1 cellular context compared by ENCODE assay signal in the genomic region with DNA sequence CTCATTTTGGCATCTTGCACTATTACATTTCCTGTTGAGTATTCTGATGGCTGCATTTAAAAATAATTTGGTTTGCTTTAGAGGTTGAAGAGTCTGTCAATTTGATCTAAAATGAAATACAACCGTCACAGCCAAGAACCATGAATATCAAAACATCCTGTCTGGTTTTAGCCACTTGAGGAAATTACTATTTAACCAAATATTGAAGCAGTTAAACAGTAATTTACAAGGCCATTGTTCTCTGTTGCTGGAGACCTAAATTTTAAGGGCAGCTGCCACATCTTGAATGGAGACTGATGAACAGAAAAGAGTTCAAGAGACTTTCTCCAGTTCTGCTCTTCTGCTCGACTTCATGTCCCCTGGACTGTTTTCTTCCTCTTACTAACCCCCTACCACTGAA.
TF ChIP-seq lines count a peak whose summit lies in the region.

No MANE protein-coding gene starts in this region.

TF ChIP-seq in GM23338, 12 proteins besides CTCF, POLR2A, EP300 and RAD21 (continued from another document):
- TF ChIP-seq, protein P1, sequence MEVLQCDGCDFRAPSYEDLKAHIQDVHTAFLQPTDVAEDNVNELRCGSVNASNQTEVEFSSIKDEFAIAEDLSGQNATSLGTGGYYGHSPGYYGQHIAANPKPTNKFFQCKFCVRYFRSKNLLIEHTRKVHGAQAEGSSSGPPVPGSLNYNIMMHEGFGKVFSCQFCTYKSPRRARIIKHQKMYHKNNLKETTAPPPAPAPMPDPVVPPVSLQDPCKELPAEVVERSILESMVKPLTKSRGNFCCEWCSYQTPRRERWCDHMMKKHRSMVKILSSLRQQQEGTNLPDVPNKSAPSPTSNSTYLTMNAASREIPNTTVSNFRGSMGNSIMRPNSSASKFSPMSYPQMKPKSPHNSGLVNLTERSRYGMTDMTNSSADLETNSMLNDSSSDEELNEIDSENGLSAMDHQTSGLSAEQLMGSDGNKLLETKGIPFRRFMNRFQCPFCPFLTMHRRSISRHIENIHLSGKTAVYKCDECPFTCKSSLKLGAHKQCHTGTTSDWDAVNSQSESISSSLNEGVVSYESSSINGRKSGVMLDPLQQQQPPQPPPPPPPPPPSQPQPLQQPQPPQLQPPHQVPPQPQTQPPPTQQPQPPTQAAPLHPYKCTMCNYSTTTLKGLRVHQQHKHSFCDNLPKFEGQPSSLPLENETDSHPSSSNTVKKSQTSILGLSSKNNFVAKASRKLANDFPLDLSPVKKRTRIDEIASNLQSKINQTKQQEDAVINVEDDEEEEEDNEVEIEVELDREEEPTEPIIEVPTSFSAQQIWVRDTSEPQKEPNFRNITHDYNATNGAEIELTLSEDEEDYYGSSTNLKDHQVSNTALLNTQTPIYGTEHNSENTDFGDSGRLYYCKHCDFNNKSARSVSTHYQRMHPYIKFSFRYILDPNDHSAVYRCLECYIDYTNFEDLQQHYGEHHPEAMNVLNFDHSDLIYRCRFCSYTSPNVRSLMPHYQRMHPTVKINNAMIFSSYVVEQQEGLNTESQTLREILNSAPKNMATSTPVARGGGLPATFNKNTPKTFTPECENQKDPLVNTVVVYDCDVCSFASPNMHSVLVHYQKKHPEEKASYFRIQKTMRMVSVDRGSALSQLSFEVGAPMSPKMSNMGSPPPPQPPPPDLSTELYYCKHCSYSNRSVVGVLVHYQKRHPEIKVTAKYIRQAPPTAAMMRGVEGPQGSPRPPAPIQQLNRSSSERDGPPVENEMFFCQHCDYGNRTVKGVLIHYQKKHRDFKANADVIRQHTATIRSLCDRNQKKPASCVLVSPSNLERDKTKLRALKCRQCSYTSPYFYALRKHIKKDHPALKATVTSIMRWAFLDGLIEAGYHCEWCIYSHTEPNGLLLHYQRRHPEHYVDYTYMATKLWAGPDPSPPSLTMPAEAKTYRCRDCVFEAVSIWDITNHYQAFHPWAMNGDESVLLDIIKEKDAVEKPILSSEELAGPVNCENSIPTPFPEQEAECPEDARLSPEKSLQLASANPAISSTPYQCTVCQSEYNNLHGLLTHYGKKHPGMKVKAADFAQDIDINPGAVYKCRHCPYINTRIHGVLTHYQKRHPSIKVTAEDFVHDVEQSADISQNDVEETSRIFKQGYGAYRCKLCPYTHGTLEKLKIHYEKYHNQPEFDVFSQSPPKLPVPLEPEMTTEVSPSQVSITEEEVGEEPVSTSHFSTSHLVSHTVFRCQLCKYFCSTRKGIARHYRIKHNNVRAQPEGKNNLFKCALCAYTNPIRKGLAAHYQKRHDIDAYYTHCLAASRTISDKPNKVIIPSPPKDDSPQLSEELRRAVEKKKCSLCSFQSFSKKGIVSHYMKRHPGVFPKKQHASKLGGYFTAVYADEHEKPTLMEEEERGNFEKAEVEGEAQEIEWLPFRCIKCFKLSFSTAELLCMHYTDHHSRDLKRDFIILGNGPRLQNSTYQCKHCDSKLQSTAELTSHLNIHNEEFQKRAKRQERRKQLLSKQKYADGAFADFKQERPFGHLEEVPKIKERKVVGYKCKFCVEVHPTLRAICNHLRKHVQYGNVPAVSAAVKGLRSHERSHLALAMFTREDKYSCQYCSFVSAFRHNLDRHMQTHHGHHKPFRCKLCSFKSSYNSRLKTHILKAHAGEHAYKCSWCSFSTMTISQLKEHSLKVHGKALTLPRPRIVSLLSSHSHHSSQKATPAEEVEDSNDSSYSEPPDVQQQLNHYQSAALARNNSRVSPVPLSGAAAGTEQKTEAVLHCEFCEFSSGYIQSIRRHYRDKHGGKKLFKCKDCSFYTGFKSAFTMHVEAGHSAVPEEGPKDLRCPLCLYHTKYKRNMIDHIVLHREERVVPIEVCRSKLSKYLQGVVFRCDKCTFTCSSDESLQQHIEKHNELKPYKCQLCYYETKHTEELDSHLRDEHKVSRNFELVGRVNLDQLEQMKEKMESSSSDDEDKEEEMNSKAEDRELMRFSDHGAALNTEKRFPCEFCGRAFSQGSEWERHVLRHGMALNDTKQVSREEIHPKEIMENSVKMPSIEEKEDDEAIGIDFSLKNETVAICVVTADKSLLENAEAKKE (CRISPR knock-in tag; IDR thresholded peaks at IDR 0.05) = no peak
- TF ChIP-seq ZNF114 (CRISPR knock-in tag; IDR thresholded peaks at IDR 0.05) (no peak), POLR2AphosphoS5 (IDR thresholded peaks at IDR 0.05; ENCODE audit: low read depth) (no peak), EZH2 (IDR thresholded peaks at IDR 0.05; ENCODE audit: low read depth, unreplicated experiment) (no peak), ZNF331 (CRISPR knock-in tag; IDR thresholded peaks at IDR 0.05; ENCODE audit: low read depth) (no peak), NANOG (IDR thresholded peaks at IDR 0.05; ENCODE audit: borderline replicate concordance) (no peak), STAT1 (IDR thresholded peaks at IDR 0.05; ENCODE audit: unreplicated experiment) (no peak)
- TF ChIP-seq, protein P2, sequence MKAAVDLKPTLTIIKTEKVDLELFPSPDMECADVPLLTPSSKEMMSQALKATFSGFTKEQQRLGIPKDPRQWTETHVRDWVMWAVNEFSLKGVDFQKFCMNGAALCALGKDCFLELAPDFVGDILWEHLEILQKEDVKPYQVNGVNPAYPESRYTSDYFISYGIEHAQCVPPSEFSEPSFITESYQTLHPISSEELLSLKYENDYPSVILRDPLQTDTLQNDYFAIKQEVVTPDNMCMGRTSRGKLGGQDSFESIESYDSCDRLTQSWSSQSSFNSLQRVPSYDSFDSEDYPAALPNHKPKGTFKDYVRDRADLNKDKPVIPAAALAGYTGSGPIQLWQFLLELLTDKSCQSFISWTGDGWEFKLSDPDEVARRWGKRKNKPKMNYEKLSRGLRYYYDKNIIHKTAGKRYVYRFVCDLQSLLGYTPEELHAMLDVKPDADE (IDR thresholded peaks at IDR 0.05) = no peak
